Comparison of ENCODE assay signal across 10 cellular contexts in genomic region chr1:8283058-8283884, GRCh38. TPM values are rescaled to one million over a fixed set of nuclear protein-coding genes. Genes with fewer than 3 reads are reported as not detected.
DNase-seq lines count a peak whose midpoint lies in the region; ATAC-seq and TF ChIP-seq lines count a peak whose summit lies in the region.
"Had no signal": no experiment of that assay in that cellular context is flagged by ENCODE, and none has a peak within 500 bp of the region (broad histone marks: within the 10 kb centered on the region; RNA-seq: fewer than 3 reads in every experiment).

No MANE protein-coding gene starts in this region.

- no peak overlapping the region for H3K4me3 ChIP-seq in Panc1 (ENCODE audit: low read depth in 2 of 2, low read length in 2 of 2)
- H3K4me3 ChIP-seq: A549, SJSA1 had no signal

- TF ChIP-seq CTCF in Panc1 (IDR thresholded peaks at IDR 0.05) = no peak

- no peak for DNase-seq in activated CD4-positive, CD25-positive, alpha-beta regulatory T cell treated with anti-CD3 and anti-CD28 coated beads, Interleukin-2, amount 50 U/mL, for 72 hours
- no peak for DNase-seq in Panc1 (ENCODE audit: low read depth, low spot score)
- no peak for DNase-seq in sciatic nerve (ENCODE audit: low spot score)
- no peak for DNase-seq in NCI-H1436 treated with DMSO at 0.1 percent for 48 hours (lab: John Stamatoyannopoulos, UW)
- DNase-seq in NCI-H2171 (lab: John Stamatoyannopoulos, UW) = no peak
- no peak for DNase-seq in NCI-H2171 treated with DMSO at 0.1 percent for 48 hours (lab: John Stamatoyannopoulos, UW)

- H3K4me1 ChIP-seq in Panc1 (ENCODE audit: control insufficient read depth, insufficient read depth, low read length) = peaks cover 27% of the 10 kb centered on the region
- H3K4me1 ChIP-seq: A549, SJSA1 had no signal

- CTCF ChIA-PET in Panc1 (lab: Charles Lee) = no interaction called here

- peak overlapping the region; percentile 79 for H3K27ac ChIP-seq in Panc1 (ENCODE audit: low read length)
- H3K27ac ChIP-seq: SJSA1 had no signal

- BruUV-seq in Panc1 (replicated peaks; lab: Mats Ljungman, UMichigan) = no TSS peak

- POLR2A ChIA-PET in Panc1 (lab: Charles Lee) = no interaction called here

- in situ Hi-C loops in Panc1 (cut with HindIII; ENCODE audit: low pct_unique_long_range_greater_than_20kb, low sequenced_read_pairs) = no loop called here

- H3K27me3 ChIP-seq in Panc1 (ENCODE audit: control insufficient read depth, insufficient read depth, low read length) = no peaks in the 10 kb centered on the region
- H3K27me3 ChIP-seq: SJSA1 had no signal

- H3K9me3 ChIP-seq in Panc1 (ENCODE audit: control insufficient read depth, insufficient read depth, low read depth, low read length) = no peaks in the 10 kb centered on the region
- H3K9me3 ChIP-seq: A549, SJSA1 had no signal

- no peaks in the 10 kb centered on the region for H3K36me3 ChIP-seq in Panc1 (ENCODE audit: control insufficient read depth, insufficient read depth, low read length)
- H3K36me3 ChIP-seq: SJSA1 had no signal

- intact Hi-C loops in Panc1 (cut with micrococcal nuclease; ENCODE audit: unreplicated experiment) (no loop called here), sciatic nerve (cut with DNase I) (no loop called here)

- peak; percentile 80 to 85 for ATAC-seq in activated CD4-positive, CD25-positive, alpha-beta regulatory T cell treated with anti-CD3 and anti-CD28 coated beads, Interleukin-2, amount 50 U/mL, for 24 hours
- ATAC-seq in HG02884 (IDR thresholded peaks at IDR 0.05; ENCODE audit: unreplicated experiment) (peak; percentile 84), Panc1 (peak; percentile 49; the same call in 1 of the 2 replicates), sciatic nerve (peak; percentile 79)
- ATAC-seq: A549 had no signal

RNA-seq across cellular contexts. Expression of gene SLC45A1, which starts 34.6 kb away (rescaled TPM):
- total RNA-seq in Panc1 (2021; ENCODE audit: unreplicated experiment) = 11.3 TPM
- polyA plus RNA-seq in Panc1 (2012; ENCODE audit: insufficient read length) = 49.4 TPM
- 2.5 TPM for total RNA-seq in sciatic nerve
